39 cellular contexts compared by ENCODE assay signal in genomic region chr16:23706439-23706838, GRCh38. TPM values are rescaled to one million over a fixed set of nuclear protein-coding genes. Genes with fewer than 3 reads are reported as not detected.
"Had no signal": no experiment of that assay in that cellular context is flagged by ENCODE, and none has a peak within 500 bp of the region (broad histone marks: within the 10 kb centered on the region; RNA-seq: fewer than 3 reads in every experiment).

No MANE protein-coding gene starts in this region.

- H3K27me3 ChIP-seq: MG63 had no signal

- H3K4me3 ChIP-seq: MG63 had no signal

- H3K9me3 ChIP-seq: MG63 had no signal

- H3K36me3 ChIP-seq: MG63 had no signal

- DNase-seq: Kasumi-1, MG63, MM.1S, MV-4-11, NCI-H1048, NCI-H1092, NCI-H1092 treated with DMSO at 0.1 percent for 48 hours, NCI-H1105, NCI-H1105 treated with DMSO at 0.1 percent for 48 hours, NCI-H1417, NCI-H1417 treated with DMSO at 0.1 percent for 48 hours, NCI-H1436, NCI-H1436 treated with DMSO at 0.1 percent for 48 hours, NCI-H146, NCI-H1694, NCI-H1694 treated with DMSO at 0.1 percent for 48 hours, NCI-H187, NCI-H187 treated with DMSO at 0.1 percent for 48 hours, NCI-H1930, NCI-H2029, NCI-H2029 treated with DMSO at 0.1 percent for 48 hours, NCI-H2081, NCI-H2081 treated with DMSO at 0.1 percent for 48 hours, NCI-H2107, NCI-H2171, NCI-H2171 treated with DMSO at 0.1 percent for 48 hours, NCI-H2227 treated with DMSO at 0.1 percent for 48 hours, NCI-H226, NCI-H345, NCI-H446, NCI-H446 treated with DMSO at 0.1 percent for 48 hours, NCI-H510A, NCI-H510A treated with DMSO at 0.1 percent for 48 hours, NCI-H524, NCI-H524 treated with DMSO at 0.1 percent for 48 hours had no signal

RNA-seq across cellular contexts. Expression of gene ERN2, which starts 6.6 kb away (rescaled TPM):
- total RNA-seq: LHCN-M2, M059J, MCF 10A, NCI-H460 had no signal

RNA-seq across cellular contexts. Expression of gene CHP2, which starts 48.4 kb away (rescaled TPM):
- total RNA-seq: LHCN-M2, M059J, MCF 10A, NCI-H460 had no signal
